ENCODE assay signal across 12 cellular contexts in the genomic region with DNA sequence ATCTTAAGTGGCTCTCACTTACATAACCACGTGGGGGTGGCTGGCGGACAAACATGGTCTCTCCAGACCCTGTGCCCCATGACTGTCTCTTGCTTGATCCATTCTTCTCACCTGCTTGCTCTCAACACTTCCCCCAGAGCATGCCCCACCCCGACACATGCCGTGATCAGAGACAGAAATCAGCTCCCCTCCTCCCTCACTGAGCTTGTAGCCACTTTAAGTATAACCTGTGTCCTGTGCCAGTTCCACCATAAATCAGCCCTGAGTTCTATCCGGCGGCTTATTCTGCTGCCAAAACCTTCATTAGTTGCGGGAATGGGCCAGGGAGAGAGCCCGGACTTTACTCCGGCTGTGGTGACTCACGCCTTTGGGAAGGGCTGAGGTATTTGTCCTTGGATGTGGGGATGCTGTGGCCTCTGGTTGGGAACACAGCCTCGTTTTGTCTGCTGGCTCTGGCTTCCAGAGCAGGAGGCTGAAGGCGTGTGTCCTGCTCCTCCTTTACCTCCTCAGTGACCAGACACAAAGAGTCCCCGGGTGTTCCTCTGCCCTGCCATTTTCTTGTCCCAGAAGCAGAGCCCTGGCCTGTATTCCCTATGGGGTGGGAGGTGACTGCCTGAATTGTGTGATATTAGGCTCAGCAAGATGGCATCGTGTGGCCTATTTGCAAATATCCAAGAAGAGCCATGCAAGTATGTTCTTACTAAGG.
A peak's percentile ranks its signal among the peaks of the same experiment; 100 is the strongest.
DNase-seq lines count a peak whose midpoint lies in the region; ATAC-seq and TF ChIP-seq lines count a peak whose summit lies in the region.
"Had no signal": no experiment of that assay in that cellular context is flagged by ENCODE, and none has a peak within 500 bp of the region (broad histone marks: within the 10 kb centered on the region; RNA-seq: fewer than 3 reads in every experiment).

No MANE protein-coding gene starts in this region.

- H3K9me3 Mint-ChIP-seq in nephron progenitor cell: no peaks in the 10 kb centered on the region
- no peaks in the 10 kb centered on the region for H3K9me3 Mint-ChIP-seq in effector memory CD8-positive, alpha-beta T cell
- H3K9me3 Mint-ChIP-seq: activated naive CD4-positive, alpha-beta T cell treated with anti-CD3 and anti-CD28 coated beads, Interleukin-2, amount 50 U/mL, for 72 hours; mesothelial cell of epicardium; stimulated activated naive B cell treated with anti-CD40 and anti-IgM and Interleukin-4, amounts not matched to agents 10 μg/mL and 1 μg/mL and 100 μg/mL, for 72 hours had no signal

- H3K4me3 Mint-ChIP-seq in nephron progenitor cell: no peak overlapping the region
- no peak overlapping the region for H3K4me3 Mint-ChIP-seq in effector memory CD8-positive, alpha-beta T cell
- H3K4me3 Mint-ChIP-seq: mesothelial cell of epicardium; stimulated activated naive B cell treated with anti-CD40 and anti-IgM and Interleukin-4, amounts not matched to agents 10 μg/mL and 1 μg/mL and 100 μg/mL, for 72 hours had no signal

- DNase-seq in AG09319 (ENCODE audit: extremely low read depth, low read depth) (peak; percentile 57), NCI-H446 treated with DMSO at 0.1 percent for 48 hours (lab: John Stamatoyannopoulos, UW) (peak; percentile 71), fibroblast of gingiva (ENCODE audit: low read depth) (peak; percentile 79), nephron progenitor cell (no peak)
- DNase-seq in effector memory CD8-positive, alpha-beta T cell: no peak
- DNase-seq: DMS153; stimulated activated naive B cell treated with anti-CD40 and anti-IgM and Interleukin-4, amounts not matched to agents 10 μg/mL and 1 μg/mL and 100 μg/mL, for 72 hours had no signal

- H3K4me1 Mint-ChIP-seq in nephron progenitor cell: peaks cover 91% of the 10 kb centered on the region
- H3K4me1 Mint-ChIP-seq in effector memory CD8-positive, alpha-beta T cell (ENCODE audit: low read depth in 2 of 2): no peaks in the 10 kb centered on the region
- H3K4me1 Mint-ChIP-seq: stimulated activated naive B cell treated with anti-CD40 and anti-IgM and Interleukin-4, amounts not matched to agents 10 μg/mL and 1 μg/mL and 100 μg/mL, for 72 hours had no signal

- no peaks in the 10 kb centered on the region for H3K36me3 Mint-ChIP-seq in nephron progenitor cell (ENCODE audit: low read depth)
- H3K36me3 Mint-ChIP-seq in effector memory CD8-positive, alpha-beta T cell (ENCODE audit: insufficient read depth): no peaks in the 10 kb centered on the region
- H3K36me3 Mint-ChIP-seq: activated naive CD4-positive, alpha-beta T cell treated with anti-CD3 and anti-CD28 coated beads, Interleukin-2, amount 50 U/mL, for 72 hours; mesothelial cell of epicardium had no signal

- H3K27me3 Mint-ChIP-seq in nephron progenitor cell (ENCODE audit: low read depth, poor library complexity): peaks cover 11% of the 10 kb centered on the region
- peaks cover 17 to 22% of the 10 kb centered on the region in 2 donors for H3K27me3 Mint-ChIP-seq in effector memory CD8-positive, alpha-beta T cell

- TF ChIP-seq CTCF in AG09319 (IDR thresholded peaks at IDR 0.05; ENCODE audit: low read depth, low read length) (no peak), nephron progenitor cell (IDR thresholded peaks at IDR 0.05) (no peak)

- peak overlapping the region; percentile 88 for H3K27ac Mint-ChIP-seq in nephron progenitor cell
- H3K27ac Mint-ChIP-seq in effector memory CD8-positive, alpha-beta T cell: no peak overlapping the region
- H3K27ac Mint-ChIP-seq: activated naive CD4-positive, alpha-beta T cell treated with anti-CD3 and anti-CD28 coated beads, Interleukin-2, amount 50 U/mL, for 72 hours; mesothelial cell of epicardium; stimulated activated naive B cell treated with anti-CD40 and anti-IgM and Interleukin-4, amounts not matched to agents 10 μg/mL and 1 μg/mL and 100 μg/mL, for 72 hours had no signal

- ATAC-seq in GM19467 (IDR thresholded peaks at IDR 0.05; ENCODE audit: unreplicated experiment) (no peak), HG03025 (IDR thresholded peaks at IDR 0.05; ENCODE audit: low FRiP score, unreplicated experiment) (no peak), HG02981 (IDR thresholded peaks at IDR 0.05; ENCODE audit: unreplicated experiment) (no peak)
- no peak for ATAC-seq in effector memory CD8-positive, alpha-beta T cell (replicated peaks)
- ATAC-seq: activated naive CD4-positive, alpha-beta T cell treated with anti-CD3 and anti-CD28 coated beads, Interleukin-2, amount 50 U/mL, for 72 hours; stimulated activated naive B cell treated with anti-CD40 and anti-IgM and Interleukin-4, amounts not matched to agents 10 μg/mL and 1 μg/mL and 100 μg/mL, for 72 hours had no signal

Comparison
In these comparisons a context has a peak if more than half of its experiments do, and no peak if none do; other contexts are left out.
1. DNase-seq: peak in AG09319 (single experiment), NCI-H446 treated with DMSO at 0.1 percent for 48 hours (single experiment) and fibroblast of gingiva (single experiment); none in nephron progenitor cell (single experiment) and effector memory CD8-positive, alpha-beta T cell (0 of 3).